ENCODE assay signal across 10 cellular contexts in genomic region chr14:76937181-76938091, GRCh38.
A peak's percentile ranks its signal among the peaks of the same experiment; 100 is the strongest.
DNase-seq lines count a peak whose midpoint lies in the region; ATAC-seq lines count a peak whose summit lies in the region.
"Had no signal": no experiment of that assay in that cellular context is flagged by ENCODE, and none has a peak within 500 bp of the region (broad histone marks: within the 10 kb centered on the region; RNA-seq: fewer than 3 reads in every experiment).

No MANE protein-coding gene starts in this region.

- ATAC-seq in Right ventricle myocardium inferior, result peak; percentile 89
- no peak for ATAC-seq in effector memory CD8-positive, alpha-beta T cell (replicated peaks)
- no peak for ATAC-seq in GM19397 (IDR thresholded peaks at IDR 0.05; ENCODE audit: unreplicated experiment)

- DNase-seq in Right ventricle myocardium inferior (ENCODE audit: missing footprints) (peak; percentile 79), cardiac septum (ENCODE audit: low spot score) (no peak), astrocyte of the hippocampus (ENCODE audit: low read depth, low spot score) (peak; percentile 90), kidney tubule cell (ENCODE audit: low spot score) (peak; percentile 42), C1 segment of cervical spinal cord (lab: John Stamatoyannopoulos, UW) (no peak), GF-D8 (lab: John Stamatoyannopoulos, UW) (no peak)
- DNase-seq in effector memory CD8-positive, alpha-beta T cell, result no peak
- DNase-seq: stimulated activated CD4-positive, alpha-beta T cell treated with anti-CD3 and anti-CD28 coated beads, Interleukin-2, amount 100 ng/mL, for 48 hours had no signal

- H3K4me3 Mint-ChIP-seq in effector memory CD8-positive, alpha-beta T cell, result no peak overlapping the region

- H3K27me3 Mint-ChIP-seq in effector memory CD8-positive, alpha-beta T cell, result no peaks in the 10 kb centered on the region
- H3K27me3 Mint-ChIP-seq: activated naive CD4-positive, alpha-beta T cell treated with anti-CD3 and anti-CD28 coated beads, Interleukin-2, amount 50 U/mL, for 24 hours had no signal

- intact Hi-C loops in Right ventricle myocardium inferior (cut with DNase I), result no loop called here
- intact Hi-C loops in cardiac septum (cut with DNase I), result no loop called here

- H3K4me1 Mint-ChIP-seq in effector memory CD8-positive, alpha-beta T cell (ENCODE audit: low read depth in 2 of 2), result peaks cover 2 to 6% of the 10 kb centered on the region in 2 donors

- no peak overlapping the region for H3K27ac Mint-ChIP-seq in effector memory CD8-positive, alpha-beta T cell
- H3K27ac Mint-ChIP-seq: activated naive CD4-positive, alpha-beta T cell treated with anti-CD3 and anti-CD28 coated beads, Interleukin-2, amount 50 U/mL, for 24 hours had no signal

- H3K36me3 Mint-ChIP-seq in effector memory CD8-positive, alpha-beta T cell (ENCODE audit: insufficient read depth), result no peaks in the 10 kb centered on the region
- H3K36me3 Mint-ChIP-seq: activated naive CD4-positive, alpha-beta T cell treated with anti-CD3 and anti-CD28 coated beads, Interleukin-2, amount 50 U/mL, for 24 hours had no signal

- no peaks in the 10 kb centered on the region for H3K9me3 Mint-ChIP-seq in effector memory CD8-positive, alpha-beta T cell
- H3K9me3 Mint-ChIP-seq: activated naive CD4-positive, alpha-beta T cell treated with anti-CD3 and anti-CD28 coated beads, Interleukin-2, amount 50 U/mL, for 24 hours had no signal

Comparison
In these comparisons a context has a peak if more than half of its experiments do, and no peak if none do; other contexts are left out.
1. DNase-seq: peak in Right ventricle myocardium inferior (single experiment), astrocyte of the hippocampus (single experiment) and kidney tubule cell (single experiment); none in cardiac septum (single experiment), C1 segment of cervical spinal cord (0 of 14), GF-D8 (single experiment) and effector memory CD8-positive, alpha-beta T cell (0 of 3).